21 cellular contexts compared by ENCODE assay signal in genomic region chr9:133393399-133393798, GRCh38. TPM values are rescaled to one million over a fixed set of nuclear protein-coding genes. Genes with fewer than 3 reads are reported as not detected.
A peak's percentile ranks its signal among the peaks of the same experiment; 100 is the strongest.
DNase-seq lines count a peak whose midpoint lies in the region; ATAC-seq, FAIRE-seq and TF ChIP-seq lines count a peak whose summit lies in the region.
"Had no signal": no experiment of that assay in that cellular context is flagged by ENCODE, and none has a peak within 500 bp of the region (broad histone marks: within the 10 kb centered on the region; RNA-seq: fewer than 3 reads in every experiment).

No MANE protein-coding gene starts in this region.

- FAIRE-seq in HepG2 (lab: Jason Lieb, UNC), result no peak
- FAIRE-seq: A204.1, GM12878 had no signal

- H4K8ac ChIP-seq in IMR-90 (ENCODE audit: low read depth in 2 of 2, low read length in 2 of 2) (no peak overlapping the region), neuronal stem cell (ENCODE audit: low read depth, low read length) (no peak overlapping the region)

- TF ChIP-seq EP300 in HepG2 (IDR thresholded peaks at IDR 0.05; ENCODE audit: low read depth in 2 of 2, low read length in 2 of 2), result no peak
- no peak for TF ChIP-seq EP300 in HepG2 (CRISPR knock-in tag; IDR thresholded peaks at IDR 0.05; ENCODE audit: borderline replicate concordance)

- H3K23ac ChIP-seq in IMR-90 (ENCODE audit: low read depth, low read length), result no peak overlapping the region
- no peak overlapping the region for H3K23ac ChIP-seq in neuronal stem cell (ENCODE audit: low read depth, low read length, poor library complexity)

- no peaks in the 10 kb centered on the region for H4K20me1 ChIP-seq in HepG2 (ENCODE audit: insufficient read depth, low read length)
- no peaks in the 10 kb centered on the region for H4K20me1 ChIP-seq in IMR-90 (ENCODE audit: insufficient read depth, low read length)
- H4K20me1 ChIP-seq: BLaER1 had no signal

- H4K91ac ChIP-seq in IMR-90 (ENCODE audit: insufficient read depth, low read depth, low read length) (no peak overlapping the region), neuronal stem cell (ENCODE audit: low read depth, low read length, poor library complexity) (no peak overlapping the region)

- CTCF ChIA-PET in HepG2 (lab: Yijun Ruan, JAX; ENCODE audit: low intra/inter-chr PET ratio, low total read pairs), result no interaction called here
- CTCF ChIA-PET in IMR-90 (lab: Yijun Ruan, JAX), result no interaction called here

- H3K27me3 ChIP-seq in HepG2 (ENCODE audit: control insufficient read depth in 1 of 2, insufficient read depth in 2 of 2, low read length in 2 of 2) (no peaks in the 10 kb centered on the region), right lobe of liver (no peaks in the 10 kb centered on the region), IMR-90 (ENCODE audit: control insufficient read depth, insufficient read depth, low read length) (peaks cover 36% of the 10 kb centered on the region), neuronal stem cell (ENCODE audit: control insufficient read depth in 3 of 3, insufficient read depth in 3 of 3, low read depth in 1 of 3, low read length in 3 of 3) (peaks cover 0 to 2% (median 2%) of the 10 kb centered on the region in 3 experiments)
- H3K27me3 ChIP-seq: BLaER1 had no signal

- H3K56ac ChIP-seq in IMR-90 (ENCODE audit: extremely low read depth, insufficient read depth, low read length), result no peak overlapping the region

- H2AFZ ChIP-seq in HepG2 (ENCODE audit: low read length) (no peak overlapping the region), IMR-90 (replicated peaks; ENCODE audit: low read length, poor library complexity) (no peak overlapping the region), neuronal stem cell (ENCODE audit: low read length) (no peak overlapping the region)
- H2AFZ ChIP-seq: GM23248 had no signal

- no peak overlapping the region for H3K9ac ChIP-seq in HepG2 (ENCODE audit: insufficient read depth, low read depth, low read length)
- no peak overlapping the region for H3K9ac ChIP-seq in IMR-90 (ENCODE audit: low read depth, low read length)
- no peak overlapping the region for H3K9ac ChIP-seq in neuronal stem cell (ENCODE audit: low read depth, low read length, poor library complexity)
- H3K9ac ChIP-seq: BLaER1, GM23248 had no signal

- ATAC-seq in HepG2 (no peak), right lobe of liver (no peak), IMR-90 (ENCODE audit: low read depth) (no peak), GM21367 (IDR thresholded peaks at IDR 0.05; ENCODE audit: unreplicated experiment) (no peak), HG02759 (IDR thresholded peaks at IDR 0.05; ENCODE audit: unreplicated experiment) (no peak)
- ATAC-seq: CD8-positive, alpha-beta T cell; GM12878; HCT116 had no signal

- DNase-seq in HepG2 (ENCODE audit: low spot score), result no peak
- no peak for DNase-seq in right lobe of liver
- no peak for DNase-seq in IMR-90
- DNase-seq in neuronal stem cell (ENCODE audit: low spot score), result no peak
- DNase-seq: Caco-2; CD4-positive, CD25-positive, alpha-beta regulatory T cell; CD8-positive, alpha-beta T cell; DMS79; EL; GDM1; GM23248; H9; HFFc6 had no signal

- WGBS in HepG2 (ENCODE audit: low lambda C conversion rate), result 73% methylated on average over 3 of the region's 3 CpGs
- WGBS in right lobe of liver (ENCODE audit: insufficient coverage, low coverage, low lambda C conversion rate, missing lambda C conversion rate), result 75% methylated on average over 3 of the region's 3 CpGs
- 73% methylated on average over 2 of the region's 3 CpGs; no CpG with 5 or more reads in 1 of the 2 experiments for WGBS in IMR-90 (ENCODE audit: extremely low coverage in 2 of 2, insufficient read length in 1 of 2), 2 experiments
- no CpG with 5 or more reads among the region's 3 CpGs for WGBS in neuronal stem cell (ENCODE audit: extremely low coverage in 2 of 2, insufficient read length in 2 of 2, insufficient replicate concordance in 1 of 2), 2 donors

- H4K5ac ChIP-seq in IMR-90 (ENCODE audit: low read depth, low read length), result no peak overlapping the region

- H3K4me3 ChIP-seq in HepG2 (replicated peaks in 1 of 3; ENCODE audit: insufficient read depth in 1 of 3, low read depth in 2 of 3, low read length in 3 of 3), result no peak overlapping the region
- H3K4me3 ChIP-seq in right lobe of liver, result no peak overlapping the region
- H3K4me3 ChIP-seq in IMR-90 (ENCODE audit: insufficient read depth, low read depth, low read length), result no peak overlapping the region
- peak overlapping the region in 1 of 2 donors; percentile 20 for H3K4me3 ChIP-seq in neuronal stem cell (ENCODE audit: low read length in 2 of 2)
- H3K4me3 ChIP-seq: BLaER1, GM12878, GM23248 had no signal

- H3K9me1 ChIP-seq in IMR-90 (ENCODE audit: insufficient read depth, low read length), result no peaks in the 10 kb centered on the region

- H3K9me3 ChIP-seq in HepG2 (ENCODE audit: low read length) (no peaks in the 10 kb centered on the region), right lobe of liver (no peaks in the 10 kb centered on the region), IMR-90 (ENCODE audit: control insufficient read depth, insufficient read depth, low read length) (no peaks in the 10 kb centered on the region), neuronal stem cell (replicated peaks in 1 of 2; ENCODE audit: control insufficient read depth in 2 of 2, insufficient read depth in 1 of 2, low read depth in 1 of 2, low read length in 2 of 2) (peaks cover 4 to 6% of the 10 kb centered on the region in 2 donors)
- H3K9me3 ChIP-seq: Caco-2 had no signal

- H3K18ac ChIP-seq in IMR-90 (ENCODE audit: low read depth, low read length) (no peak overlapping the region), neuronal stem cell (ENCODE audit: low read length) (no peak overlapping the region)

- H3K79me2 ChIP-seq in HepG2 (ENCODE audit: insufficient read depth, low read length), result no peaks in the 10 kb centered on the region

- H2AK5ac ChIP-seq in IMR-90 (ENCODE audit: low read depth, low read length), result no peak overlapping the region
- no peak overlapping the region for H2AK5ac ChIP-seq in neuronal stem cell (ENCODE audit: low read depth, low read length)

- H2BK5ac ChIP-seq in IMR-90 (ENCODE audit: low read depth, low read length, poor library complexity, severe bottlenecking) (peak overlapping the region; percentile 26), neuronal stem cell (ENCODE audit: low read length) (no peak overlapping the region)

- TF ChIP-seq POLR2A in HepG2 (IDR thresholded peaks at IDR 0.05; ENCODE audit: insufficient read depth in 1 of 2, low read depth in 2 of 2, low read length in 2 of 2), result no peak
- no peak for TF ChIP-seq POLR2A in right lobe of liver (IDR thresholded peaks at IDR 0.05)
- TF ChIP-seq POLR2A in IMR-90 (IDR thresholded peaks at IDR 0.05; ENCODE audit: low read depth, low read length), result no peak

- peaks cover 75% of the 10 kb centered on the region for H3K4me1 ChIP-seq in HepG2 (ENCODE audit: insufficient read depth, low read length)
- no peaks in the 10 kb centered on the region for H3K4me1 ChIP-seq in right lobe of liver
- H3K4me1 ChIP-seq in IMR-90 (ENCODE audit: control insufficient read depth, insufficient read depth, low read length), result no peaks in the 10 kb centered on the region
- H3K4me1 ChIP-seq in neuronal stem cell (ENCODE audit: control insufficient read depth in 2 of 2, insufficient read depth in 1 of 2, low read depth in 1 of 2, low read length in 2 of 2), result peaks cover 0 to 3% of the 10 kb centered on the region in 2 donors

- TF ChIP-seq RAD21 in HepG2 (CRISPR knock-in tag; IDR thresholded peaks at IDR 0.05), result no peak
- no peak for TF ChIP-seq RAD21 in IMR-90 (IDR thresholded peaks at IDR 0.05; ENCODE audit: low read length)

- H3K79me1 ChIP-seq in IMR-90 (ENCODE audit: low read depth in 1 of 2, low read length in 2 of 2) (no peaks in the 10 kb centered on the region), neuronal stem cell (ENCODE audit: low read depth, low read length) (no peaks in the 10 kb centered on the region)

- no peaks in the 10 kb centered on the region for H3K36me3 ChIP-seq in HepG2 (replicated peaks in 1 of 2; ENCODE audit: control insufficient read depth in 1 of 2, insufficient read depth in 2 of 2, low read length in 2 of 2)
- H3K36me3 ChIP-seq in right lobe of liver, result no peaks in the 10 kb centered on the region
- no peaks in the 10 kb centered on the region for H3K36me3 ChIP-seq in IMR-90 (ENCODE audit: control insufficient read depth, insufficient read depth, low read length)
- no peaks in the 10 kb centered on the region for H3K36me3 ChIP-seq in neuronal stem cell (replicated peaks in 1 of 2; ENCODE audit: control insufficient read depth in 2 of 2, insufficient read depth in 2 of 2, low read length in 2 of 2)
- H3K36me3 ChIP-seq: BLaER1 had no signal

- BruUV-seq in HepG2 (replicated peaks; lab: Mats Ljungman, UMichigan) (no TSS peak), IMR-90 (replicated peaks; lab: Mats Ljungman, UMichigan) (no TSS peak)

- no peak overlapping the region for H2BK12ac ChIP-seq in neuronal stem cell (ENCODE audit: low read length)

- TF ChIP-seq CTCF in HepG2 (CRISPR knock-in tag; IDR thresholded peaks at IDR 0.05), result no peak
- no peak for TF ChIP-seq CTCF in right lobe of liver (IDR thresholded peaks at IDR 0.05)
- TF ChIP-seq CTCF in IMR-90 (conservative IDR thresholded peaks at IDR 0.05; ENCODE audit: low read depth, low read length), result no peak

- POLR2A ChIA-PET in HepG2 (lab: Yijun Ruan, JAX), result interaction anchor here (1.1 kb wide), 1 partner anchor 18 kb away, joined by 3 read pairs; no protein-coding TSS in a partner anchor
- POLR2A ChIA-PET in IMR-90 (lab: Charles Lee; ENCODE audit: unreplicated experiment), result no interaction called here

- intact Hi-C loops in HepG2 (cut with micrococcal nuclease; ENCODE audit: unreplicated experiment) (no loop called here), right lobe of liver (cut with DNase I) (loop anchor here in 1 of 2 donors (10.0 kb wide), 1 partner anchor 209 kb away; no protein-coding TSS in a partner anchor), IMR-90 (cut with micrococcal nuclease) (no loop called here)

- no peak overlapping the region for H2BK20ac ChIP-seq in IMR-90 (ENCODE audit: low read depth, low read length)

- H3K4me2 ChIP-seq in HepG2 (ENCODE audit: low read depth, low read length) (peak overlapping the region; percentile 65; the same call in 1 of the 2 replicates), IMR-90 (ENCODE audit: low read depth, low read length) (no peak overlapping the region), neuronal stem cell (ENCODE audit: insufficient read depth, low read length, poor library complexity, severe bottlenecking) (no peak overlapping the region)
- H3K4me2 ChIP-seq: BLaER1 had no signal

- in situ Hi-C loops in HepG2 (cut with HindIII; ENCODE audit: extremely low pct_ligation_motif_present, low pct_unique_long_range_greater_than_20kb) (no loop called here), IMR-90 (cut with MboI; ENCODE audit: low sequenced_read_pairs) (no loop called here)

- H2BK120ac ChIP-seq in IMR-90 (ENCODE audit: low read depth, low read length), result no peak overlapping the region
- H2BK120ac ChIP-seq in neuronal stem cell (ENCODE audit: low read depth, low read length), result no peak overlapping the region

- H3K27ac ChIP-seq in HepG2 (ENCODE audit: extremely low read length, insufficient read depth, low read length) (no peak overlapping the region), right lobe of liver (no peak overlapping the region), IMR-90 (ENCODE audit: insufficient read depth, low read length) (no peak overlapping the region), neuronal stem cell (replicated peaks; ENCODE audit: low read length) (no peak overlapping the region)
- H3K27ac ChIP-seq: 22Rv1, BLaER1, C4-2B, GM23248 had no signal

- dilution Hi-C loops in IMR-90 (cut with HindIII; ENCODE audit: low sequenced_read_pairs, unreplicated experiment), result no loop called here

- H3K4ac ChIP-seq in IMR-90 (ENCODE audit: low read depth, low read length) (no peak overlapping the region), neuronal stem cell (ENCODE audit: low read length) (no peak overlapping the region)

- H2BK15ac ChIP-seq in IMR-90 (ENCODE audit: low read depth, low read length) (no peak overlapping the region), neuronal stem cell (ENCODE audit: low read length) (no peak overlapping the region)

- no peak overlapping the region for H2AK9ac ChIP-seq in IMR-90 (replicated peaks; ENCODE audit: low read depth, low read length, poor library complexity)

- no peak overlapping the region for H3K14ac ChIP-seq in IMR-90 (replicated peaks; ENCODE audit: low read depth, low read length)
- H3K14ac ChIP-seq in neuronal stem cell (ENCODE audit: low read length), result peak overlapping the region; percentile 47

RNA-seq across cellular contexts. Expression of gene STKLD1, which starts 17.2 kb away (rescaled TPM):
- total RNA-seq in HepG2 (2016; rRNA removed; fragmentation: Illumina TruSeq; extraction: Trizol) (1.1 and 2.2 TPM in 2 replicates), right lobe of liver (1 to 10 TPM in 2 of 6 experiments, under 1 TPM in 3, not detected in 1; 0.43 to 2.6 (median 0.81) TPM), IMR-90 (2012; rRNA removed) (0.28 and 0.54 TPM in 2 replicates)
- 3.2 and 4.6 TPM in 2 replicates for total RNA-seq in HepG2 (2016; cell fraction: cytosol; rRNA removed; fragmentation: Illumina TruSeq; extraction: Trizol; ENCODE audit: low read depth)
- 1.6 TPM in 2 replicates for total RNA-seq in HepG2 (2016; cell fraction: insoluble cytoplasmic fraction; rRNA removed; fragmentation: Illumina TruSeq; extraction: Trizol)
- total RNA-seq in HepG2 (2016; cell fraction: membrane; rRNA removed; fragmentation: Illumina TruSeq; extraction: Trizol), result 3.7 and 4.8 TPM in 2 replicates
- 0.53 and 0.75 TPM in 2 replicates for total RNA-seq in HepG2 (2016; cell fraction: nucleus; rRNA removed; fragmentation: Illumina TruSeq; extraction: Trizol)
- polyA plus RNA-seq in HepG2 (2011; rRNA removed) (1.5 and 3.8 TPM in 2 replicates), IMR-90 (2012; rRNA removed) (0.65 and 0.69 TPM in 2 replicates)
- 2.0 and 2.7 TPM in 2 replicates for polyA plus RNA-seq in HepG2 (2011; cell fraction: cytosol; rRNA removed)
- 0.87 and 3.7 TPM in 2 replicates for polyA plus RNA-seq in HepG2 (2011; cell fraction: nucleus; rRNA removed)
- 3.1 and 4.8 TPM in 2 replicates for polyA plus RNA-seq in HepG2 (2012)
- polyA plus RNA-seq in HepG2 (2016; cell fraction: cytosol; fragmentation: Illumina TruSeq; extraction: Trizol; ENCODE audit: low read depth), result 4.2 and 4.8 TPM in 2 replicates
- polyA plus RNA-seq in HepG2 (2016; cell fraction: insoluble cytoplasmic fraction; fragmentation: Illumina TruSeq; extraction: Trizol; ENCODE audit: low read depth), result 1.5 and 2.2 TPM in 2 replicates
- polyA plus RNA-seq in HepG2 (2016; cell fraction: membrane; fragmentation: Illumina TruSeq; extraction: Trizol; ENCODE audit: low read depth), result 3.8 and 5.3 TPM in 2 replicates
- polyA plus RNA-seq in HepG2 (2016; cell fraction: nucleus; fragmentation: Illumina TruSeq; extraction: Trizol; ENCODE audit: insufficient read depth, low read depth), result 1.2 and 2.1 TPM in 2 replicates
- polyA minus RNA-seq in HepG2 (2011; rRNA and poly(A)+ RNA removed; ENCODE audit: low replicate concordance), result 0.56 and 1.5 TPM in 2 replicates
- polyA minus RNA-seq in HepG2 (2011; cell fraction: cytosol; rRNA and poly(A)+ RNA removed), result 0.59 TPM in 1 of 2 replicates, not detected in the other
- 0.77 and 1.1 TPM in 2 replicates for polyA minus RNA-seq in HepG2 (2011; cell fraction: nucleus; rRNA and poly(A)+ RNA removed)
- polyA plus RNA-seq in IMR-90 (2012; cell fraction: cytosol; rRNA removed), result 0.26 and 0.82 TPM in 2 replicates
- 1.1 and 3.1 TPM in 2 replicates for polyA plus RNA-seq in IMR-90 (2012; cell fraction: nucleus; rRNA removed; ENCODE audit: low replicate concordance)
- 1.9 TPM for polyA plus RNA-seq in neuronal stem cell (2013, experiment 1 of 2)
- 1.6 TPM for polyA plus RNA-seq in neuronal stem cell (2013, experiment 2 of 2)

RNA-seq across cellular contexts. Expression of gene SURF4, which starts 17.5 kb away (rescaled TPM):
- total RNA-seq in HepG2 (2016; rRNA removed; fragmentation: Illumina TruSeq; extraction: Trizol) (135 and 265 TPM in 2 replicates), right lobe of liver (100 to 1,000 TPM; 181 to 243 (median 213) TPM), IMR-90 (2012; rRNA removed) (512 and 532 TPM in 2 replicates)
- 32.2 and 32.9 TPM in 2 replicates for total RNA-seq in HepG2 (2016; cell fraction: cytosol; rRNA removed; fragmentation: Illumina TruSeq; extraction: Trizol; ENCODE audit: low read depth)
- total RNA-seq in HepG2 (2016; cell fraction: insoluble cytoplasmic fraction; rRNA removed; fragmentation: Illumina TruSeq; extraction: Trizol), result 115 and 269 TPM in 2 replicates
- 110 and 114 TPM in 2 replicates for total RNA-seq in HepG2 (2016; cell fraction: membrane; rRNA removed; fragmentation: Illumina TruSeq; extraction: Trizol)
- 228 and 275 TPM in 2 replicates for total RNA-seq in HepG2 (2016; cell fraction: nucleus; rRNA removed; fragmentation: Illumina TruSeq; extraction: Trizol)
- polyA plus RNA-seq in HepG2 (2011; rRNA removed) (220 and 224 TPM in 2 replicates), IMR-90 (2012; rRNA removed) (293 and 307 TPM in 2 replicates)
- 264 and 277 TPM in 2 replicates for polyA plus RNA-seq in HepG2 (2011; cell fraction: cytosol; rRNA removed)
- 180 and 191 TPM in 2 replicates for polyA plus RNA-seq in HepG2 (2011; cell fraction: nucleus; rRNA removed)
- 188 and 224 TPM in 2 replicates for polyA plus RNA-seq in HepG2 (2012)
- 32.1 and 37.0 TPM in 2 replicates for polyA plus RNA-seq in HepG2 (2016; cell fraction: cytosol; fragmentation: Illumina TruSeq; extraction: Trizol; ENCODE audit: low read depth)
- polyA plus RNA-seq in HepG2 (2016; cell fraction: insoluble cytoplasmic fraction; fragmentation: Illumina TruSeq; extraction: Trizol; ENCODE audit: low read depth), result 124 and 145 TPM in 2 replicates
- 76.2 and 78.0 TPM in 2 replicates for polyA plus RNA-seq in HepG2 (2016; cell fraction: membrane; fragmentation: Illumina TruSeq; extraction: Trizol; ENCODE audit: low read depth)
- 397 and 400 TPM in 2 replicates for polyA plus RNA-seq in HepG2 (2016; cell fraction: nucleus; fragmentation: Illumina TruSeq; extraction: Trizol; ENCODE audit: insufficient read depth, low read depth)
- polyA minus RNA-seq in HepG2 (2011; rRNA and poly(A)+ RNA removed; ENCODE audit: low replicate concordance), result 375 and 710 TPM in 2 replicates
- 173 and 200 TPM in 2 replicates for polyA minus RNA-seq in HepG2 (2011; cell fraction: cytosol; rRNA and poly(A)+ RNA removed)
- polyA minus RNA-seq in HepG2 (2011; cell fraction: nucleus; rRNA and poly(A)+ RNA removed), result 72.5 and 84.8 TPM in 2 replicates
- polyA plus RNA-seq in IMR-90 (2012; cell fraction: cytosol; rRNA removed), result 265 and 338 TPM in 2 replicates
- polyA plus RNA-seq in IMR-90 (2012; cell fraction: nucleus; rRNA removed; ENCODE audit: low replicate concordance), result 202 and 210 TPM in 2 replicates
- polyA plus RNA-seq in neuronal stem cell (2013, experiment 1 of 2), result 107 TPM
- 106 TPM for polyA plus RNA-seq in neuronal stem cell (2013, experiment 2 of 2)

RNA-seq across cellular contexts. Expression of gene REXO4, which starts 24.4 kb away (rescaled TPM):
- total RNA-seq in HepG2 (2016; rRNA removed; fragmentation: Illumina TruSeq; extraction: Trizol) (30.4 and 32.9 TPM in 2 replicates), right lobe of liver (10 to 100 TPM in 5 of 6 experiments, 1 to 10 TPM in 1; 9.5 to 19.9 (median 12.0) TPM), IMR-90 (2012; rRNA removed) (16.1 and 18.3 TPM in 2 replicates)
- total RNA-seq in HepG2 (2016; cell fraction: cytosol; rRNA removed; fragmentation: Illumina TruSeq; extraction: Trizol; ENCODE audit: low read depth), result 13.1 and 13.7 TPM in 2 replicates
- total RNA-seq in HepG2 (2016; cell fraction: insoluble cytoplasmic fraction; rRNA removed; fragmentation: Illumina TruSeq; extraction: Trizol), result 30.5 and 30.8 TPM in 2 replicates
- 26.1 and 26.5 TPM in 2 replicates for total RNA-seq in HepG2 (2016; cell fraction: membrane; rRNA removed; fragmentation: Illumina TruSeq; extraction: Trizol)
- 13.7 and 15.5 TPM in 2 replicates for total RNA-seq in HepG2 (2016; cell fraction: nucleus; rRNA removed; fragmentation: Illumina TruSeq; extraction: Trizol)
- polyA plus RNA-seq in HepG2 (2011; rRNA removed) (18.5 and 20.2 TPM in 2 replicates), IMR-90 (2012; rRNA removed) (21.8 and 23.1 TPM in 2 replicates)
- 20.6 and 24.2 TPM in 2 replicates for polyA plus RNA-seq in HepG2 (2011; cell fraction: cytosol; rRNA removed)
- 13.1 and 13.9 TPM in 2 replicates for polyA plus RNA-seq in HepG2 (2011; cell fraction: nucleus; rRNA removed)
- 18.4 and 20.8 TPM in 2 replicates for polyA plus RNA-seq in HepG2 (2012)
- 13.2 and 14.9 TPM in 2 replicates for polyA plus RNA-seq in HepG2 (2016; cell fraction: cytosol; fragmentation: Illumina TruSeq; extraction: Trizol; ENCODE audit: low read depth)
- 40.1 and 41.2 TPM in 2 replicates for polyA plus RNA-seq in HepG2 (2016; cell fraction: insoluble cytoplasmic fraction; fragmentation: Illumina TruSeq; extraction: Trizol; ENCODE audit: low read depth)
- polyA plus RNA-seq in HepG2 (2016; cell fraction: membrane; fragmentation: Illumina TruSeq; extraction: Trizol; ENCODE audit: low read depth), result 23.2 and 24.3 TPM in 2 replicates
- polyA plus RNA-seq in HepG2 (2016; cell fraction: nucleus; fragmentation: Illumina TruSeq; extraction: Trizol; ENCODE audit: insufficient read depth, low read depth), result 25.0 and 27.5 TPM in 2 replicates
- 29.1 and 46.3 TPM in 2 replicates for polyA minus RNA-seq in HepG2 (2011; rRNA and poly(A)+ RNA removed; ENCODE audit: low replicate concordance)
- polyA minus RNA-seq in HepG2 (2011; cell fraction: cytosol; rRNA and poly(A)+ RNA removed), result 14.4 and 15.3 TPM in 2 replicates
- 16.2 TPM in 2 replicates for polyA minus RNA-seq in HepG2 (2011; cell fraction: nucleus; rRNA and poly(A)+ RNA removed)
- polyA plus RNA-seq in IMR-90 (2012; cell fraction: cytosol; rRNA removed), result 25.2 and 26.4 TPM in 2 replicates
- polyA plus RNA-seq in IMR-90 (2012; cell fraction: nucleus; rRNA removed; ENCODE audit: low replicate concordance), result 13.2 and 18.6 TPM in 2 replicates
- 29.0 TPM for polyA plus RNA-seq in neuronal stem cell (2013, experiment 1 of 2)
- polyA plus RNA-seq in neuronal stem cell (2013, experiment 2 of 2), result 28.1 TPM

RNA-seq across cellular contexts. Expression of gene ADAMTS13, which starts 28.8 kb away (rescaled TPM):
- total RNA-seq in HepG2 (2016; rRNA removed; fragmentation: Illumina TruSeq; extraction: Trizol), result 0.69 and 0.91 TPM in 2 replicates
- total RNA-seq in HepG2 (2016; cell fraction: cytosol; rRNA removed; fragmentation: Illumina TruSeq; extraction: Trizol; ENCODE audit: low read depth), result 0.26 and 0.30 TPM in 2 replicates
- 0.22 and 0.91 TPM in 2 replicates for total RNA-seq in HepG2 (2016; cell fraction: insoluble cytoplasmic fraction; rRNA removed; fragmentation: Illumina TruSeq; extraction: Trizol)
- 0.21 and 0.37 TPM in 2 replicates for total RNA-seq in HepG2 (2016; cell fraction: membrane; rRNA removed; fragmentation: Illumina TruSeq; extraction: Trizol)
- total RNA-seq in HepG2 (2016; cell fraction: nucleus; rRNA removed; fragmentation: Illumina TruSeq; extraction: Trizol), result 0.78 and 1.4 TPM in 2 replicates
- polyA plus RNA-seq in HepG2 (2011; rRNA removed), result 4.5 and 5.0 TPM in 2 replicates
- polyA plus RNA-seq in HepG2 (2011; cell fraction: cytosol; rRNA removed), result 1.2 and 2.2 TPM in 2 replicates
- 35.9 and 63.7 TPM in 2 replicates for polyA plus RNA-seq in HepG2 (2011; cell fraction: nucleus; rRNA removed)
- 1.4 and 2.0 TPM in 2 replicates for polyA plus RNA-seq in HepG2 (2012)
- polyA plus RNA-seq in HepG2 (2016; cell fraction: cytosol; fragmentation: Illumina TruSeq; extraction: Trizol; ENCODE audit: low read depth), result 0.12 and 0.16 TPM in 2 replicates
- 0.48 and 0.73 TPM in 2 replicates for polyA plus RNA-seq in HepG2 (2016; cell fraction: insoluble cytoplasmic fraction; fragmentation: Illumina TruSeq; extraction: Trizol; ENCODE audit: low read depth)
- polyA plus RNA-seq in HepG2 (2016; cell fraction: membrane; fragmentation: Illumina TruSeq; extraction: Trizol; ENCODE audit: low read depth), result 0.14 and 0.23 TPM in 2 replicates
- 4.6 TPM in 2 replicates for polyA plus RNA-seq in HepG2 (2016; cell fraction: nucleus; fragmentation: Illumina TruSeq; extraction: Trizol; ENCODE audit: insufficient read depth, low read depth)
- polyA minus RNA-seq in HepG2 (2011; rRNA and poly(A)+ RNA removed; ENCODE audit: low replicate concordance), result 0.75 and 1.4 TPM in 2 replicates
- 0.30 and 0.62 TPM in 2 replicates for polyA minus RNA-seq in HepG2 (2011; cell fraction: cytosol; rRNA and poly(A)+ RNA removed)
- polyA minus RNA-seq in HepG2 (2011; cell fraction: nucleus; rRNA and poly(A)+ RNA removed), result 2.4 and 3.1 TPM in 2 replicates
- 10 to 100 TPM in 3 of 6 experiments, 1 to 10 TPM in 3; 8.1 to 27.7 (median 11.3) TPM for total RNA-seq in right lobe of liver
- total RNA-seq in IMR-90 (2012; rRNA removed), result under 0.01 and 0.18 TPM in 2 replicates
- 2.8 and 3.1 TPM in 2 replicates for polyA plus RNA-seq in IMR-90 (2012; rRNA removed)
- polyA plus RNA-seq in IMR-90 (2012; cell fraction: cytosol; rRNA removed), result 0.54 and 3.1 TPM in 2 replicates
- polyA plus RNA-seq in IMR-90 (2012; cell fraction: nucleus; rRNA removed; ENCODE audit: low replicate concordance), result 19.2 and 39.9 TPM in 2 replicates
- 4.0 TPM for polyA plus RNA-seq in neuronal stem cell (2013, experiment 1 of 2)
- 3.9 TPM for polyA plus RNA-seq in neuronal stem cell (2013, experiment 2 of 2)

RNA-seq across cellular contexts. Expression of gene SURF2, which starts 37.0 kb away (rescaled TPM):
- total RNA-seq in HepG2 (2016; rRNA removed; fragmentation: Illumina TruSeq; extraction: Trizol), result 10.3 and 13.6 TPM in 2 replicates
- total RNA-seq in HepG2 (2016; cell fraction: cytosol; rRNA removed; fragmentation: Illumina TruSeq; extraction: Trizol; ENCODE audit: low read depth), result 10.3 and 15.8 TPM in 2 replicates
- 12.0 and 12.6 TPM in 2 replicates for total RNA-seq in HepG2 (2016; cell fraction: insoluble cytoplasmic fraction; rRNA removed; fragmentation: Illumina TruSeq; extraction: Trizol)
- 10.0 and 13.9 TPM in 2 replicates for total RNA-seq in HepG2 (2016; cell fraction: membrane; rRNA removed; fragmentation: Illumina TruSeq; extraction: Trizol)
- 4.1 and 4.4 TPM in 2 replicates for total RNA-seq in HepG2 (2016; cell fraction: nucleus; rRNA removed; fragmentation: Illumina TruSeq; extraction: Trizol)
- 6.1 and 6.3 TPM in 2 replicates for polyA plus RNA-seq in HepG2 (2011; rRNA removed)
- 6.8 and 9.7 TPM in 2 replicates for polyA plus RNA-seq in HepG2 (2011; cell fraction: cytosol; rRNA removed)
- polyA plus RNA-seq in HepG2 (2011; cell fraction: nucleus; rRNA removed), result 6.6 and 8.7 TPM in 2 replicates
- 6.8 and 8.6 TPM in 2 replicates for polyA plus RNA-seq in HepG2 (2012)
- 14.4 and 20.2 TPM in 2 replicates for polyA plus RNA-seq in HepG2 (2016; cell fraction: cytosol; fragmentation: Illumina TruSeq; extraction: Trizol; ENCODE audit: low read depth)
- 19.8 and 21.6 TPM in 2 replicates for polyA plus RNA-seq in HepG2 (2016; cell fraction: insoluble cytoplasmic fraction; fragmentation: Illumina TruSeq; extraction: Trizol; ENCODE audit: low read depth)
- polyA plus RNA-seq in HepG2 (2016; cell fraction: membrane; fragmentation: Illumina TruSeq; extraction: Trizol; ENCODE audit: low read depth), result 12.6 and 15.8 TPM in 2 replicates
- polyA plus RNA-seq in HepG2 (2016; cell fraction: nucleus; fragmentation: Illumina TruSeq; extraction: Trizol; ENCODE audit: insufficient read depth, low read depth), result 11.3 and 11.9 TPM in 2 replicates
- 3.5 and 24.4 TPM in 2 replicates for polyA minus RNA-seq in HepG2 (2011; rRNA and poly(A)+ RNA removed; ENCODE audit: low replicate concordance)
- polyA minus RNA-seq in HepG2 (2011; cell fraction: cytosol; rRNA and poly(A)+ RNA removed), result 2.3 and 5.0 TPM in 2 replicates
- polyA minus RNA-seq in HepG2 (2011; cell fraction: nucleus; rRNA and poly(A)+ RNA removed), result 1.6 and 2.3 TPM in 2 replicates
- total RNA-seq in right lobe of liver, result 10 to 100 TPM in 2 of 6 experiments, 1 to 10 TPM in 4; 6.3 to 16.9 (median 8.2) TPM
- total RNA-seq in IMR-90 (2012; rRNA removed), result 9.9 and 12.5 TPM in 2 replicates
- 16.3 and 21.8 TPM in 2 replicates for polyA plus RNA-seq in IMR-90 (2012; rRNA removed)
- polyA plus RNA-seq in IMR-90 (2012; cell fraction: cytosol; rRNA removed), result 15.3 and 16.3 TPM in 2 replicates
- 6.4 and 7.7 TPM in 2 replicates for polyA plus RNA-seq in IMR-90 (2012; cell fraction: nucleus; rRNA removed; ENCODE audit: low replicate concordance)
- polyA plus RNA-seq in neuronal stem cell (2013, experiment 1 of 2), result 22.0 TPM
- polyA plus RNA-seq in neuronal stem cell (2013, experiment 2 of 2), result 22.0 TPM
